In genomic region chr17:75364078-75364477, GRCh38 we compare ENCODE assay signal across 11 cellular contexts. TPM values are rescaled to one million over a fixed set of nuclear protein-coding genes. Genes with fewer than 3 reads are reported as not detected.
DNase-seq lines count a peak whose midpoint lies in the region; ATAC-seq and TF ChIP-seq lines count a peak whose summit lies in the region.
"Had no signal": no experiment of that assay in that cellular context is flagged by ENCODE, and none has a peak within 500 bp of the region (broad histone marks: within the 10 kb centered on the region; RNA-seq: fewer than 3 reads in every experiment).

No MANE protein-coding gene starts in this region.

- H3K4me2 ChIP-seq in mammary epithelial cell (ENCODE audit: insufficient read depth, low read depth, low read length), result no peak overlapping the region
- no peak overlapping the region for H3K4me2 ChIP-seq in MM.1S (ENCODE audit: low read depth, low read length)

- dilution Hi-C loops in mammary epithelial cell (cut with HindIII; ENCODE audit: low sequenced_read_pairs), result no loop called here

- H3K27ac ChIP-seq in CD4-positive, alpha-beta memory T cell (ENCODE audit: low read depth, low read length), result no peak overlapping the region
- peak overlapping the region; percentile 0 for H3K27ac ChIP-seq in KOPT-K1 (ENCODE audit: low read depth, low read length, poor library complexity, severe bottlenecking)
- H3K27ac ChIP-seq in mammary epithelial cell (ENCODE audit: insufficient read depth, low read depth, low read length), result no peak overlapping the region
- no peak overlapping the region for H3K27ac ChIP-seq in MM.1S (ENCODE audit: low read length)

- no peaks in the 10 kb centered on the region for H3K9me3 Mint-ChIP-seq in CD4-positive, alpha-beta memory T cell
- no peaks in the 10 kb centered on the region for H3K9me3 Mint-ChIP-seq in nephron progenitor cell
- H3K9me3 Mint-ChIP-seq: dendritic cell treated with granulocyte-macrophage colony-stimulating factor and Interleukin-4, amounts not matched to agents 40 ng/mL and 50 ng/mL, for 4 days had no signal

- H3K4me3 Mint-ChIP-seq in CD4-positive, alpha-beta memory T cell, result peak overlapping the region in 5 of 8 donors; percentile 2 to 69 (median 10)
- no peak overlapping the region for H3K4me3 Mint-ChIP-seq in nephron progenitor cell
- H3K4me3 Mint-ChIP-seq: dendritic cell treated with granulocyte-macrophage colony-stimulating factor and Interleukin-4, amounts not matched to agents 40 ng/mL and 50 ng/mL, for 4 days had no signal

- no peaks in the 10 kb centered on the region for H3K9me2 ChIP-seq in MM.1S (replicated peaks; ENCODE audit: insufficient read depth, low read length)

- intact Hi-C loops in CD4-positive, alpha-beta memory T cell (cut with micrococcal nuclease), result loop anchor here (5.0 kb wide), 1 partner anchor 38 kb away; no protein-coding TSS in a partner anchor
- intact Hi-C loops in mammary epithelial cell (cut with micrococcal nuclease), result loop anchor here (2.0 to 5.0 kb wide), 2 partner anchors 13 to 33 kb away; no protein-coding TSS in a partner anchor

- H3K4me1 Mint-ChIP-seq in CD4-positive, alpha-beta memory T cell, result peaks cover 69 to 96% (median 86%) of the 10 kb centered on the region in 4 donors
- peaks cover 79% of the 10 kb centered on the region for H3K4me1 Mint-ChIP-seq in nephron progenitor cell

- WGBS in mammary epithelial cell (ENCODE audit: low coverage, missing lambda C conversion rate), result 64% methylated on average over 2 of the region's 2 CpGs

- CTCF ChIA-PET in CD4-positive, alpha-beta memory T cell (lab: Charles Lee; ENCODE audit: partially characterized antibody), result interaction anchor here (1.2 kb wide), 1 partner anchor 41 kb away, joined by 4 read pairs; no protein-coding TSS in a partner anchor
- CTCF ChIA-PET in mammary epithelial cell (lab: Charles Lee; ENCODE audit: low non-redundant PET), result no interaction called here

- H3K36me3 ChIP-seq in CD4-positive, alpha-beta memory T cell (ENCODE audit: insufficient read depth, low read length), result no peaks in the 10 kb centered on the region
- H3K36me3 ChIP-seq in KOPT-K1 (ENCODE audit: insufficient read depth, low read length) (0 out of 2 replicates have a peak, but pooled peaks cover 7% of the 10 kb centered on the region), mammary epithelial cell (ENCODE audit: insufficient read depth, low read length) (no peaks in the 10 kb centered on the region), MM.1S (replicated peaks; ENCODE audit: insufficient read depth, low read length) (no peaks in the 10 kb centered on the region)

- peaks cover 7% of the 10 kb centered on the region for H4K20me1 ChIP-seq in mammary epithelial cell (ENCODE audit: insufficient read depth, low read length)
- peaks cover 6% of the 10 kb centered on the region for H4K20me1 ChIP-seq in MM.1S (ENCODE audit: insufficient read depth, low read length)

- H3K27me3 ChIP-seq in CD4-positive, alpha-beta memory T cell (ENCODE audit: insufficient read depth, low read length), result no peaks in the 10 kb centered on the region
- H3K27me3 ChIP-seq in mammary epithelial cell (ENCODE audit: insufficient read depth, low read length) (no peaks in the 10 kb centered on the region), MM.1S (replicated peaks; ENCODE audit: insufficient read depth, low read length) (no peaks in the 10 kb centered on the region)

- no peak for ATAC-seq in HG02884 (IDR thresholded peaks at IDR 0.05; ENCODE audit: unreplicated experiment)

- H2AFZ ChIP-seq in mammary epithelial cell (ENCODE audit: low read depth, low read length), result no peak overlapping the region
- H2AFZ ChIP-seq in MM.1S (ENCODE audit: low read length), result no peak overlapping the region

- no peak for DNase-seq in CD4-positive, alpha-beta memory T cell
- DNase-seq in mammary epithelial cell (peak; percentile 74), nephron progenitor cell (no peak), SHP77 (lab: John Stamatoyannopoulos, UW) (no peak), NCI-H146 (lab: John Stamatoyannopoulos, UW) (no peak), MM.1S (no peak)
- DNase-seq: NCI-H1417, RPMI8226 had no signal

- H3K36me3 Mint-ChIP-seq in CD4-positive, alpha-beta memory T cell, result no peaks in the 10 kb centered on the region
- H3K36me3 Mint-ChIP-seq in nephron progenitor cell (ENCODE audit: low read depth), result peaks cover 5% of the 10 kb centered on the region

- no peak overlapping the region for H3K9ac ChIP-seq in mammary epithelial cell (ENCODE audit: insufficient read depth, low read length)
- H3K9ac ChIP-seq in MM.1S (ENCODE audit: low read length), result no peak overlapping the region

- TF ChIP-seq CTCF in mammary epithelial cell (conservative IDR thresholded peaks at IDR 0.05 in 1 of 2, IDR thresholded peaks at IDR 0.05 in 1 of 2; ENCODE audit: extremely low read depth in 1 of 2, insufficient read depth in 1 of 2, low read depth in 1 of 2, low read length in 2 of 2), result no peak
- no peak for TF ChIP-seq CTCF in nephron progenitor cell (IDR thresholded peaks at IDR 0.05)
- no peak for TF ChIP-seq CTCF in MM.1S (IDR thresholded peaks at IDR 0.05; ENCODE audit: low read length)

- no TSS peak for BruUV-seq in mammary epithelial cell (replicated peaks; lab: Mats Ljungman, UMichigan)

- H3F3A ChIP-seq in MM.1S (ENCODE audit: insufficient read depth, low read length), result no peaks in the 10 kb centered on the region

- peaks cover 98% of the 10 kb centered on the region for H3K79me2 ChIP-seq in mammary epithelial cell (ENCODE audit: insufficient read depth, low read length)
- H3K79me2 ChIP-seq in MM.1S (ENCODE audit: low read length), result peaks cover 97% of the 10 kb centered on the region

- H3K4me3 ChIP-seq in CD4-positive, alpha-beta memory T cell (ENCODE audit: low read length in 2 of 2), result no peak overlapping the region
- H3K4me3 ChIP-seq in mammary epithelial cell (replicated peaks in 1 of 3; ENCODE audit: insufficient read depth in 1 of 3, low read depth in 2 of 3, low read length in 3 of 3) (no peak overlapping the region), MM.1S (ENCODE audit: low read length) (no peak overlapping the region)

- in situ Hi-C loops in mammary epithelial cell (cut with MboI; ENCODE audit: low sequenced_read_pairs in 2 of 2), result no loop called here

- peak overlapping the region in 4 of 7 donors; percentile 9 to 76 (median 18) for H3K27ac Mint-ChIP-seq in CD4-positive, alpha-beta memory T cell
- H3K27ac Mint-ChIP-seq in nephron progenitor cell, result peak overlapping the region; percentile 6
- H3K27ac Mint-ChIP-seq: dendritic cell treated with granulocyte-macrophage colony-stimulating factor and Interleukin-4, amounts not matched to agents 40 ng/mL and 50 ng/mL, for 4 days had no signal

- H3K4me1 ChIP-seq in CD4-positive, alpha-beta memory T cell (ENCODE audit: insufficient read depth, low read length), result peaks cover 92% of the 10 kb centered on the region
- peaks cover 15% of the 10 kb centered on the region for H3K4me1 ChIP-seq in mammary epithelial cell (ENCODE audit: insufficient read depth, low read length)
- no peaks in the 10 kb centered on the region for H3K4me1 ChIP-seq in MM.1S (ENCODE audit: low read length)

- no peaks in the 10 kb centered on the region for H3K9me3 ChIP-seq in CD4-positive, alpha-beta memory T cell (ENCODE audit: control insufficient read depth in 1 of 2, low read length in 2 of 2)
- no peaks in the 10 kb centered on the region for H3K9me3 ChIP-seq in KOPT-K1 (ENCODE audit: insufficient read depth, low read length, poor library complexity, severe bottlenecking)
- no peaks in the 10 kb centered on the region for H3K9me3 ChIP-seq in mammary epithelial cell (replicated peaks; ENCODE audit: insufficient read depth, low read length)
- no peaks in the 10 kb centered on the region for H3K9me3 ChIP-seq in MM.1S (replicated peaks; ENCODE audit: insufficient read depth, low read length)

- POLR2A ChIA-PET in CD4-positive, alpha-beta memory T cell (lab: Charles Lee; ENCODE audit: partially characterized antibody), result no interaction called here

- no peaks in the 10 kb centered on the region for H3K27me3 Mint-ChIP-seq in CD4-positive, alpha-beta memory T cell
- H3K27me3 Mint-ChIP-seq in nephron progenitor cell (ENCODE audit: low read depth, poor library complexity), result no peaks in the 10 kb centered on the region
- H3K27me3 Mint-ChIP-seq: dendritic cell treated with granulocyte-macrophage colony-stimulating factor and Interleukin-4, amounts not matched to agents 40 ng/mL and 50 ng/mL, for 4 days had no signal

RNA-seq across cellular contexts. Expression of gene GRB2, which starts 41.4 kb away (rescaled TPM):
- 100 to 1,000 TPM; 131 to 133 TPM for total RNA-seq in CD4-positive, alpha-beta memory T cell
- 100 to 1,000 TPM; 129 to 155 TPM for polyA plus RNA-seq in CD4-positive, alpha-beta memory T cell
- total RNA-seq in mammary epithelial cell, result 10 to 100 TPM; 61.5 to 78.6 TPM
- 49.9 TPM for polyA plus RNA-seq in mammary epithelial cell
- 124 TPM for polyA minus RNA-seq in mammary epithelial cell
